Comparison of ENCODE assay signal across 1 cellular context in the genomic region with DNA sequence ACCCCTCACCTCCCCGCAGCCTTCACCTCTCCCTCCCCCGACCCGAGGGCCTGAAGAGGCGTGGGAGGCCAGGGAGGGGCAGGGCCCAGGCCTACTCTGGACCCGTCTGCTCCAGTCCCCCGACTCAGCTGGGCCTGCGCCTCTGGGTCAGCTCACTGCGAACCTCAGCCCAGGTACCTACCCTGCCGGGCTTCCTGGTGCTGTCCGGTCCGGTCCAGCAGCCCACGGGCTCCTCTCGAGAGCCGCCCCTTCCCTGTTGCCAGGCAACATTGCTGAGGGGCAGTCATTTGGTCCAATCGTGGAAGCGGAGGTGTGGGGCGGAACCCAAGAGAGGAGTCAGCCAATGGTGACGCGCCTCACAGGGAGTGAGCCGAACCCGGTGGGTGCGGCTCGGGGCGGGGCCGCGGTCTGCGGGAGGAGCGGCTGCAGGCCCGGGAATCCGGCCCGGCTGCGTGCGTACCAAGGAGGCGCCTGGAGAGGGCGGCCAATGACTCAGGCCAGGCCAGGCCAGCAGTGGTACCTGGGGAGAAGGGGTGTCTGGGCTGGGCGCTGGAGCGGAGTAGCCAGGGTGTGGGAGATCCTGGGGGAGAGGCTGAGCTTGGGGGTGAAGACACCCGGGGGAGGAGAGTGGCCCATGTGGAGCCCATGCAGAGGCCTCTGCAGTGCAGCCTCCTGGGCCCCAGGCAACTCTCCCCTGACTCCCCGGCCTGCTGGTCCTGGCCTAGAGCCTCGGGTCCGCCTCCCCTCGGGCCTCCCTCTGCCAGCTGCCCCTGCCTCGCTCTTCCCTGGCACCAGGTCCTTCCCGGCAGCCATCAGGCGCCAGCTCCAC.
TF ChIP-seq lines count a peak whose summit lies in the region.

A gene with protein sequence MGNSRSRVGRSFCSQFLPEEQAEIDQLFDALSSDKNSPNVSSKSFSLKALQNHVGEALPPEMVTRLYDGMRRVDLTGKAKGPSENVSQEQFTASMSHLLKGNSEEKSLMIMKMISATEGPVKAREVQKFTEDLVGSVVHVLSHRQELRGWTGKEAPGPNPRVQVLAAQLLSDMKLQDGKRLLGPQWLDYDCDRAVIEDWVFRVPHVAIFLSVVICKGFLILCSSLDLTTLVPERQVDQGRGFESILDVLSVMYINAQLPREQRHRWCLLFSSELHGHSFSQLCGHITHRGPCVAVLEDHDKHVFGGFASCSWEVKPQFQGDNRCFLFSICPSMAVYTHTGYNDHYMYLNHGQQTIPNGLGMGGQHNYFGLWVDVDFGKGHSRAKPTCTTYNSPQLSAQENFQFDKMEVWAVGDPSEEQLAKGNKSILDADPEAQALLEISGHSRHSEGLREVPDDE (minus strand): TSS at position 240 of the 829 bp plus-strand sequence. CDS start 6,573 bp downstream, outside the sequence.

TF ChIP-seq in HepG2, 621 proteins besides CTCF, POLR2A, EP300 and RAD21 (continued from another document and continues in another):
- TF ChIP-seq, protein P1, sequence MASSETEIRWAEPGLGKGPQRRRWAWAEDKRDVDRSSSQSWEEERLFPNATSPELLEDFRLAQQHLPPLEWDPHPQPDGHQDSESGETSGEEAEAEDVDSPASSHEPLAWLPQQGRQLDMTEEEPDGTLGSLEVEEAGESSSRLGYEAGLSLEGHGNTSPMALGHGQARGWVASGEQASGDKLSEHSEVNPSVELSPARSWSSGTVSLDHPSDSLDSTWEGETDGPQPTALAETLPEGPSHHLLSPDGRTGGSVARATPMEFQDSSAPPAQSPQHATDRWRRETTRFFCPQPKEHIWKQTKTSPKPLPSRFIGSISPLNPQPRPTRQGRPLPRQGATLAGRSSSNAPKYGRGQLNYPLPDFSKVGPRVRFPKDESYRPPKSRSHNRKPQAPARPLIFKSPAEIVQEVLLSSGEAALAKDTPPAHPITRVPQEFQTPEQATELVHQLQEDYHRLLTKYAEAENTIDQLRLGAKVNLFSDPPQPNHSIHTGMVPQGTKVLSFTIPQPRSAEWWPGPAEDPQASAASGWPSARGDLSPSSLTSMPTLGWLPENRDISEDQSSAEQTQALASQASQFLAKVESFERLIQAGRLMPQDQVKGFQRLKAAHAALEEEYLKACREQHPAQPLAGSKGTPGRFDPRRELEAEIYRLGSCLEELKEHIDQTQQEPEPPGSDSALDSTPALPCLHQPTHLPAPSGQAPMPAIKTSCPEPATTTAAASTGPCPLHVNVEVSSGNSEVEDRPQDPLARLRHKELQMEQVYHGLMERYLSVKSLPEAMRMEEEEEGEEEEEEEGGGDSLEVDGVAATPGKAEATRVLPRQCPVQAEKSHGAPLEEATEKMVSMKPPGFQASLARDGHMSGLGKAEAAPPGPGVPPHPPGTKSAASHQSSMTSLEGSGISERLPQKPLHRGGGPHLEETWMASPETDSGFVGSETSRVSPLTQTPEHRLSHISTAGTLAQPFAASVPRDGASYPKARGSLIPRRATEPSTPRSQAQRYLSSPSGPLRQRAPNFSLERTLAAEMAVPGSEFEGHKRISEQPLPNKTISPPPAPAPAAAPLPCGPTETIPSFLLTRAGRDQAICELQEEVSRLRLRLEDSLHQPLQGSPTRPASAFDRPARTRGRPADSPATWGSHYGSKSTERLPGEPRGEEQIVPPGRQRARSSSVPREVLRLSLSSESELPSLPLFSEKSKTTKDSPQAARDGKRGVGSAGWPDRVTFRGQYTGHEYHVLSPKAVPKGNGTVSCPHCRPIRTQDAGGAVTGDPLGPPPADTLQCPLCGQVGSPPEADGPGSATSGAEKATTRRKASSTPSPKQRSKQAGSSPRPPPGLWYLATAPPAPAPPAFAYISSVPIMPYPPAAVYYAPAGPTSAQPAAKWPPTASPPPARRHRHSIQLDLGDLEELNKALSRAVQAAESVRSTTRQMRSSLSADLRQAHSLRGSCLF (CRISPR knock-in tag; IDR thresholded peaks at IDR 0.05; ENCODE audit: borderline replicate concordance): no peak
- TF ChIP-seq HCFC1 (IDR thresholded peaks at IDR 0.05; ENCODE audit: low read depth, low read length) (no peak), GTF2F1 (IDR thresholded peaks at IDR 0.05; ENCODE audit: low read length) (no peak), ZC3H13 (CRISPR knock-in tag; IDR thresholded peaks at IDR 0.05) (no peak), ATF1 (CRISPR knock-in tag; IDR thresholded peaks at IDR 0.05) (no peak), ETV6 (CRISPR knock-in tag; conservative IDR thresholded peaks at IDR 0.05) (no peak; the same call in 1 of the 2 replicates), ZNF136 (CRISPR knock-in tag; IDR thresholded peaks at IDR 0.05; ENCODE audit: low read depth) (no peak), FOXK2 (IDR thresholded peaks at IDR 0.05) (no peak), MIER3 (CRISPR knock-in tag; IDR thresholded peaks at IDR 0.05; ENCODE audit: borderline replicate concordance) (peak; percentile 44; the same call in 1 of the 2 replicates), ZSCAN31 (CRISPR knock-in tag; IDR thresholded peaks at IDR 0.05; ENCODE audit: low read depth) (peak; percentile 70), ZNF607 (CRISPR knock-in tag; IDR thresholded peaks at IDR 0.05; ENCODE audit: borderline replicate concordance) (no peak), ZNF180 (CRISPR knock-in tag; IDR thresholded peaks at IDR 0.05; ENCODE audit: borderline replicate concordance, low read depth) (0 out of 2 replicates have a peak, but pooled peaks have one; percentile 55), EEA1 (CRISPR knock-in tag; IDR thresholded peaks at IDR 0.05; ENCODE audit: borderline replicate concordance) (peak; percentile 49; the same call in 1 of the 2 replicates), ZNF563 (CRISPR knock-in tag; IDR thresholded peaks at IDR 0.05) (no peak), ZNF776 (CRISPR knock-in tag; IDR thresholded peaks at IDR 0.05) (peak; percentile 23; the same call in 1 of the 2 replicates), ZBTB20 (CRISPR knock-in tag; IDR thresholded peaks at IDR 0.05; ENCODE audit: borderline replicate concordance, low read depth) (no peak; the same call in 1 of the 2 replicates), ZNF10 (CRISPR knock-in tag; IDR thresholded peaks at IDR 0.05; ENCODE audit: borderline replicate concordance, low read depth) (no peak), ZNF792 (CRISPR knock-in tag; IDR thresholded peaks at IDR 0.05) (peak; percentile 18; the same call in 1 of the 2 replicates), MEIS2 (CRISPR knock-in tag; IDR thresholded peaks at IDR 0.05) (peak; percentile 38; the same call in 1 of the 2 replicates), ZMYM4 (CRISPR knock-in tag; IDR thresholded peaks at IDR 0.05) (peak; percentile 55), POLR2AphosphoS5 (IDR thresholded peaks at IDR 0.05; ENCODE audit: low read depth, low read length) (peak; percentile 81), SALL2 (CRISPR knock-in tag; IDR thresholded peaks at IDR 0.05) (peak; percentile 59; the same call in 1 of the 2 replicates), NFE2L2 (IDR thresholded peaks at IDR 0.05; ENCODE audit: low read length) (no peak), ZNF781 (CRISPR knock-in tag; IDR thresholded peaks at IDR 0.05; ENCODE audit: borderline replicate concordance, not compliant biosample characterization) (peak; percentile 91), SRY (CRISPR knock-in tag; IDR thresholded peaks at IDR 0.05) (no peak), ZNF547 (CRISPR knock-in tag; IDR thresholded peaks at IDR 0.05) (peak; percentile 61; the same call in 1 of the 2 replicates), ZNF256 (CRISPR knock-in tag; conservative IDR thresholded peaks at IDR 0.05) (no peak), PHF20 (CRISPR knock-in tag; IDR thresholded peaks at IDR 0.05) (peak; percentile 19; the same call in 1 of the 2 replicates), ZNF629 (CRISPR knock-in tag; conservative IDR thresholded peaks at IDR 0.05) (0 out of 2 replicates have a peak, but pooled peaks have one; percentile 21), ZNF530 (CRISPR knock-in tag; IDR thresholded peaks at IDR 0.05; ENCODE audit: low read depth) (no peak), DR1 (CRISPR knock-in tag; IDR thresholded peaks at IDR 0.05) (peak; percentile 79), ZNF160 (CRISPR knock-in tag; IDR thresholded peaks at IDR 0.05) (peak; percentile 48)
- TF ChIP-seq, protein P2, sequence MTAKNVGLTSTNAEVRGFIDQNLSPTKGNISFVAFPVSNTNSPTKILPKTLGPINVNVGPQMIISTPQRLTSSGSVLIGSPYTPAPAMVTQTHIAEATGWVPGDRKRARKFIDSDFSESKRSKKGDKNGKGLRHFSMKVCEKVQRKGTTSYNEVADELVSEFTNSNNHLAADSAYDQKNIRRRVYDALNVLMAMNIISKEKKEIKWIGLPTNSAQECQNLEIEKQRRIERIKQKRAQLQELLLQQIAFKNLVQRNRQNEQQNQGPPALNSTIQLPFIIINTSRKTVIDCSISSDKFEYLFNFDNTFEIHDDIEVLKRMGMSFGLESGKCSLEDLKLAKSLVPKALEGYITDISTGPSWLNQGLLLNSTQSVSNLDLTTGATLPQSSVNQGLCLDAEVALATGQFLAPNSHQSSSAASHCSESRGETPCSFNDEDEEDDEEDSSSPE (CRISPR knock-in tag; IDR thresholded peaks at IDR 0.05): peak; percentile 46; the same call in 1 of the 2 replicates
- TF ChIP-seq, protein P3, sequence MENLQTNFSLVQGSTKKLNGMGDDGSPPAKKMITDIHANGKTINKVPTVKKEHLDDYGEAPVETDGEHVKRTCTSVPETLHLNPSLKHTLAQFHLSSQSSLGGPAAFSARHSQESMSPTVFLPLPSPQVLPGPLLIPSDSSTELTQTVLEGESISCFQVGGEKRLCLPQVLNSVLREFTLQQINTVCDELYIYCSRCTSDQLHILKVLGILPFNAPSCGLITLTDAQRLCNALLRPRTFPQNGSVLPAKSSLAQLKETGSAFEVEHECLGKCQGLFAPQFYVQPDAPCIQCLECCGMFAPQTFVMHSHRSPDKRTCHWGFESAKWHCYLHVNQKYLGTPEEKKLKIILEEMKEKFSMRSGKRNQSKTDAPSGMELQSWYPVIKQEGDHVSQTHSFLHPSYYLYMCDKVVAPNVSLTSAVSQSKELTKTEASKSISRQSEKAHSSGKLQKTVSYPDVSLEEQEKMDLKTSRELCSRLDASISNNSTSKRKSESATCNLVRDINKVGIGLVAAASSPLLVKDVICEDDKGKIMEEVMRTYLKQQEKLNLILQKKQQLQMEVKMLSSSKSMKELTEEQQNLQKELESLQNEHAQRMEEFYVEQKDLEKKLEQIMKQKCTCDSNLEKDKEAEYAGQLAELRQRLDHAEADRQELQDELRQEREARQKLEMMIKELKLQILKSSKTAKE (CRISPR knock-in tag; IDR thresholded peaks at IDR 0.05; ENCODE audit: borderline replicate concordance): no peak
- TF ChIP-seq, protein P4, sequence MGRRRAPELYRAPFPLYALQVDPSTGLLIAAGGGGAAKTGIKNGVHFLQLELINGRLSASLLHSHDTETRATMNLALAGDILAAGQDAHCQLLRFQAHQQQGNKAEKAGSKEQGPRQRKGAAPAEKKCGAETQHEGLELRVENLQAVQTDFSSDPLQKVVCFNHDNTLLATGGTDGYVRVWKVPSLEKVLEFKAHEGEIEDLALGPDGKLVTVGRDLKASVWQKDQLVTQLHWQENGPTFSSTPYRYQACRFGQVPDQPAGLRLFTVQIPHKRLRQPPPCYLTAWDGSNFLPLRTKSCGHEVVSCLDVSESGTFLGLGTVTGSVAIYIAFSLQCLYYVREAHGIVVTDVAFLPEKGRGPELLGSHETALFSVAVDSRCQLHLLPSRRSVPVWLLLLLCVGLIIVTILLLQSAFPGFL (CRISPR knock-in tag; IDR thresholded peaks at IDR 0.05): no peak
- TF ChIP-seq, protein P5, sequence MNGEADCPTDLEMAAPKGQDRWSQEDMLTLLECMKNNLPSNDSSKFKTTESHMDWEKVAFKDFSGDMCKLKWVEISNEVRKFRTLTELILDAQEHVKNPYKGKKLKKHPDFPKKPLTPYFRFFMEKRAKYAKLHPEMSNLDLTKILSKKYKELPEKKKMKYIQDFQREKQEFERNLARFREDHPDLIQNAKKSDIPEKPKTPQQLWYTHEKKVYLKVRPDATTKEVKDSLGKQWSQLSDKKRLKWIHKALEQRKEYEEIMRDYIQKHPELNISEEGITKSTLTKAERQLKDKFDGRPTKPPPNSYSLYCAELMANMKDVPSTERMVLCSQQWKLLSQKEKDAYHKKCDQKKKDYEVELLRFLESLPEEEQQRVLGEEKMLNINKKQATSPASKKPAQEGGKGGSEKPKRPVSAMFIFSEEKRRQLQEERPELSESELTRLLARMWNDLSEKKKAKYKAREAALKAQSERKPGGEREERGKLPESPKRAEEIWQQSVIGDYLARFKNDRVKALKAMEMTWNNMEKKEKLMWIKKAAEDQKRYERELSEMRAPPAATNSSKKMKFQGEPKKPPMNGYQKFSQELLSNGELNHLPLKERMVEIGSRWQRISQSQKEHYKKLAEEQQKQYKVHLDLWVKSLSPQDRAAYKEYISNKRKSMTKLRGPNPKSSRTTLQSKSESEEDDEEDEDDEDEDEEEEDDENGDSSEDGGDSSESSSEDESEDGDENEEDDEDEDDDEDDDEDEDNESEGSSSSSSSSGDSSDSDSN (CRISPR knock-in tag; IDR thresholded peaks at IDR 0.05): peak; percentile 85
- TF ChIP-seq, protein P6, sequence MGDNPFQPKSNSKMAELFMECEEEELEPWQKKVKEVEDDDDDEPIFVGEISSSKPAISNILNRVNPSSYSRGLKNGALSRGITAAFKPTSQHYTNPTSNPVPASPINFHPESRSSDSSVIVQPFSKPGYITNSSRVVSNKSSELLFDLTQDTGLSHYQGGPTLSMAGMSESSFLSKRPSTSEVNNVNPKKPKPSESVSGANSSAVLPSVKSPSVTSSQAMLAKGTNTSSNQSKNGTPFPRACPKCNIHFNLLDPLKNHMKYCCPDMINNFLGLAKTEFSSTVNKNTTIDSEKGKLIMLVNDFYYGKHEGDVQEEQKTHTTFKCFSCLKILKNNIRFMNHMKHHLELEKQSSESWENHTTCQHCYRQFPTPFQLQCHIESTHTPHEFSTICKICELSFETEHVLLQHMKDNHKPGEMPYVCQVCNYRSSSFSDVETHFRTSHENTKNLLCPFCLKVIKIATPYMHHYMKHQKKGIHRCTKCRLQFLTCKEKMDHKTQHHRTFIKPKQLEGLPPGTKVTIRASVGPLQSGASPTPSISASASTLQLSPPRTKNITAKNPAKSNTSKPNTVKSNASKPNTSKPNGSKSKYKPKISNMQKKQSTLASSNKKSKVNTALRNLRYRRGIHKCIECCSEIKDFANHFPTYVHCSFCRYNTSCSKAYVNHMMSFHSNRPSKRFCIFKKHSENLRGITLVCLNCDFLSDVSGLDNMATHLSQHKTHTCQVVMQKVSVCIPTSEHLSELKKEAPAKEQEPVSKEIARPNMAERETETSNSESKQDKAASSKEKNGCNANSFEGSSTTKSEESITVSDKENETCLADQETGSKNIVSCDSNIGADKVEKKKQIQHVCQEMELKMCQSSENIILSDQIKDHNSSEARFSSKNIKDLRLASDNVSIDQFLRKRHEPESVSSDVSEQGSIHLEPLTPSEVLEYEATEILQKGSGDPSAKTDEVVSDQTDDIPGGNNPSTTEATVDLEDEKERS (CRISPR knock-in tag; IDR thresholded peaks at IDR 0.05): 0 out of 2 replicates have a peak, but pooled peaks have one; percentile 46
